19 cellular contexts compared by ENCODE assay signal in genomic region chr9:24464321-24464951, GRCh38.
DNase-seq lines count a peak whose midpoint lies in the region; ATAC-seq, FAIRE-seq and TF ChIP-seq lines count a peak whose summit lies in the region.
"Had no signal": no experiment of that assay in that cellular context is flagged by ENCODE, and none has a peak within 500 bp of the region (broad histone marks: within the 10 kb centered on the region; RNA-seq: fewer than 3 reads in every experiment).

No MANE protein-coding gene starts in this region.

- TF ChIP-seq CTCF in RWPE1 (conservative IDR thresholded peaks at IDR 0.05; ENCODE audit: low read depth) = no peak
- no peak for TF ChIP-seq CTCF in fibroblast of the aortic adventitia (IDR thresholded peaks at IDR 0.05; ENCODE audit: insufficient read depth, low read length)

- H3K9me3 ChIP-seq in T-helper 17 cell (ENCODE audit: control insufficient read depth, low read length, poor library complexity, severe bottlenecking) = peaks cover 4% of the 10 kb centered on the region
- H3K9me3 ChIP-seq: upper lobe of right lung had no signal

- H3K27ac ChIP-seq in RWPE1 = no peak overlapping the region
- H3K27ac ChIP-seq: PC-9, upper lobe of right lung had no signal

- CTCF ChIA-PET in RWPE1 (lab: Yijun Ruan, JAX) = interaction anchor here (0.7 kb wide), 1 partner anchor 31 kb away, joined by 4 read pairs; no protein-coding TSS in a partner anchor

- no peak for FAIRE-seq in HTR-8/SVneo (lab: Jason Lieb, UNC)

- no peak overlapping the region for H3K4me3 Mint-ChIP-seq in T-helper 17 cell
- H3K4me3 Mint-ChIP-seq: activated naive CD4-positive, alpha-beta T cell treated with anti-CD3 and anti-CD28 coated beads, Interleukin-2, amount 10 ng/mL, durations not matched to agents 7 days and 5 days; central memory CD8-positive, alpha-beta T cell; nephron; stimulated activated memory B cell treated with anti-CD40 and anti-IgM and Interleukin-4, amounts not matched to agents 10 μg/mL and 1 μg/mL and 100 μg/mL, for 72 hours had no signal

- no peaks in the 10 kb centered on the region for H3K27me3 Mint-ChIP-seq in T-helper 17 cell
- H3K27me3 Mint-ChIP-seq: activated naive CD4-positive, alpha-beta T cell treated with anti-CD3 and anti-CD28 coated beads, Interleukin-2, amount 10 ng/mL, durations not matched to agents 7 days and 5 days; central memory CD8-positive, alpha-beta T cell; stimulated activated memory B cell treated with anti-CD40 and anti-IgM and Interleukin-4, amounts not matched to agents 10 μg/mL and 1 μg/mL and 100 μg/mL, for 72 hours had no signal

- POLR2A ChIA-PET in RWPE1 (lab: Yijun Ruan, JAX; ENCODE audit: low non-redundant PET) = no interaction called here

- DNase-seq in HTR-8/SVneo (ENCODE audit: insufficient read length, low spot score) = peak; percentile 5
- DNase-seq in RWPE1 (ENCODE audit: low spot score) = peak; percentile 20
- peak; percentile 55 for DNase-seq in fibroblast of the aortic adventitia (ENCODE audit: low read depth)
- DNase-seq in pons (ENCODE audit: low spot score) = peak; percentile 1
- DNase-seq in activated gamma-delta T cell (lab: John Stamatoyannopoulos, UW) = no peak
- no peak for DNase-seq in OCI-M2 (lab: John Stamatoyannopoulos, UW; ENCODE audit: unreplicated experiment)
- no peak for DNase-seq in NCI-H748 (lab: John Stamatoyannopoulos, UW; ENCODE audit: unreplicated experiment)
- no peak for DNase-seq in T-helper 17 cell
- DNase-seq: activated CD4-positive, CD25-positive, alpha-beta regulatory T cell; activated naive CD4-positive, alpha-beta T cell treated with anti-CD3 and anti-CD28 coated beads, Interleukin-2, amount 10 ng/mL, durations not matched to agents 7 days and 5 days; C1 segment of cervical spinal cord; PC-9; SW 1271; upper lobe of right lung had no signal

- no peak overlapping the region for H3K27ac Mint-ChIP-seq in T-helper 17 cell
- H3K27ac Mint-ChIP-seq: activated naive CD4-positive, alpha-beta T cell treated with anti-CD3 and anti-CD28 coated beads, Interleukin-2, amount 10 ng/mL, durations not matched to agents 7 days and 5 days; nephron; stimulated activated memory B cell treated with anti-CD40 and anti-IgM and Interleukin-4, amounts not matched to agents 10 μg/mL and 1 μg/mL and 100 μg/mL, for 72 hours had no signal

- ATAC-seq in T-helper 17 cell = no peak
- ATAC-seq: esophagus mucosa; stimulated activated memory B cell treated with anti-CD40 and anti-IgM and Interleukin-4, amounts not matched to agents 10 μg/mL and 1 μg/mL and 100 μg/mL, for 72 hours; upper lobe of right lung had no signal

- no peaks in the 10 kb centered on the region for H3K36me3 Mint-ChIP-seq in T-helper 17 cell (ENCODE audit: low read depth)
- H3K36me3 Mint-ChIP-seq: activated naive CD4-positive, alpha-beta T cell treated with anti-CD3 and anti-CD28 coated beads, Interleukin-2, amount 10 ng/mL, durations not matched to agents 7 days and 5 days; stimulated activated memory B cell treated with anti-CD40 and anti-IgM and Interleukin-4, amounts not matched to agents 10 μg/mL and 1 μg/mL and 100 μg/mL, for 72 hours had no signal

- H3K4me1 Mint-ChIP-seq in T-helper 17 cell = no peaks in the 10 kb centered on the region
- H3K4me1 Mint-ChIP-seq: activated naive CD4-positive, alpha-beta T cell treated with anti-CD3 and anti-CD28 coated beads, Interleukin-2, amount 10 ng/mL, durations not matched to agents 7 days and 5 days; central memory CD8-positive, alpha-beta T cell; stimulated activated memory B cell treated with anti-CD40 and anti-IgM and Interleukin-4, amounts not matched to agents 10 μg/mL and 1 μg/mL and 100 μg/mL, for 72 hours had no signal

- no peak overlapping the region for H3K4me3 ChIP-seq in fibroblast of the aortic adventitia (ENCODE audit: low read depth, low read length)
- H3K4me3 ChIP-seq: lung, PC-9, upper lobe of right lung had no signal

Comparison
In these comparisons a context has a peak if more than half of its experiments do, and no peak if none do; other contexts are left out.
1. DNase-seq: peak in HTR-8/SVneo (single experiment), RWPE1 (single experiment), fibroblast of the aortic adventitia (single experiment) and pons (single experiment); none in activated gamma-delta T cell (single experiment), OCI-M2 (single experiment), NCI-H748 (single experiment) and T-helper 17 cell (0 of 3).